ENCODE assay signal across 9 cellular contexts in the genomic region with DNA sequence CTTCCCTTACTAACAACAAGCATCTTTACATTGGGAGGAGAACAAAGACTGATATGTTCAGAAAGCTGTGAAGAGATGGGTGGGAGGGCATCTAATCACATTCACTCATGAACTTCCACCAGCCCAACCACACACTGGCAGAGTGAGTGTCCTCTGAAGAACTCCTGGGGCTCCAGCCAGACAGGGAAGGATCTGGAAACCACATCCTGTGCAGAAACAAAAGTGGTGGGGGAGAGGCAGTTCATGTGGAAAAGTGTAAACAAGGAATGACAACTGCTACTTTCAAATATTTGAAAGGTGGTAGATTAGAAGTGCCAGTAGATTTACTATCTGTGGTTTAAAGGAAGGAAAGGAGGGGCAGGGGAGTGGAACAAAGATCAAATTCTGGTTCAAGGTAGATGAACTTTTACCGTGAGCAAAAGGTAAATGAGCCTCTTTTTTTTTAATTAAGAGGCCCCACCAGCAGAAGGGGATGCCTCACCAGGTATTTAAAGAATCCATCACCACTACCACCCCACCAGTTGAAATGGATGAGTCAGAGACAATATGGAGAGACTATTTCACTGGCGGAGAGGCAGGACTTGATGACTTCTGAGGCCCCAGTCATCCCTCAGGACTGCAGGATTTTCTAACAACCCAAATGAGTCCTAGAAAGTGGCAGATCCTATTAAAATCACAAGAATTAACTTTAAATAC. TPM values are rescaled to one million over a fixed set of nuclear protein-coding genes. Genes with fewer than 3 reads are reported as not detected.
DNase-seq lines count a peak whose midpoint lies in the region; ATAC-seq and TF ChIP-seq lines count a peak whose summit lies in the region.
"Had no signal": no experiment of that assay in that cellular context is flagged by ENCODE, and none has a peak within 500 bp of the region (broad histone marks: within the 10 kb centered on the region; RNA-seq: fewer than 3 reads in every experiment).

No MANE protein-coding gene starts in this region.

- no peak for TF ChIP-seq POLR2A in gastrocnemius medialis (IDR thresholded peaks at IDR 0.05)

- H3K9me3 ChIP-seq in gastrocnemius medialis: no peaks in the 10 kb centered on the region

- intact Hi-C loops in gastrocnemius medialis (cut with DNase I; ENCODE audit: low total_unique reads): no loop called here
- intact Hi-C loops in natural killer cell (cut with micrococcal nuclease): no loop called here

- peaks cover 21 to 24% of the 10 kb centered on the region in 2 donors for H3K4me1 ChIP-seq in gastrocnemius medialis

- H3K9me3 Mint-ChIP-seq in natural killer cell: no peaks in the 10 kb centered on the region
- H3K9me3 Mint-ChIP-seq in activated naive CD8-positive, alpha-beta T cell treated with anti-CD3 and anti-CD28 coated beads for 36 hours: no peaks in the 10 kb centered on the region
- H3K9me3 Mint-ChIP-seq: mesothelial cell of epicardium had no signal

- no peaks in the 10 kb centered on the region for H3K27me3 ChIP-seq in gastrocnemius medialis

- ATAC-seq in gastrocnemius medialis (no peak), esophagus mucosa (no peak), natural killer cell (no peak)
- ATAC-seq: stimulated activated naive CD8-positive, alpha-beta T cell treated with anti-CD3 and anti-CD28 coated beads, Interleukin-15, Interleukin-2, amounts not matched to agents 100 U/mL and 50 U/mL, for 24 hours had no signal

- DNase-seq in G401 (ENCODE audit: low spot score) (peak; percentile 26), NCI-H69 (lab: John Stamatoyannopoulos, UW) (peak; percentile 80), epithelial cell of esophagus (ENCODE audit: low read depth) (peak; percentile 76), gastrocnemius medialis (no peak), natural killer cell (no peak)
- no peak for DNase-seq in activated naive CD8-positive, alpha-beta T cell treated with anti-CD3 and anti-CD28 coated beads for 36 hours
- DNase-seq: stimulated activated naive CD8-positive, alpha-beta T cell treated with anti-CD3 and anti-CD28 coated beads, Interleukin-15, Interleukin-2, amounts not matched to agents 100 U/mL and 50 U/mL, for 24 hours had no signal

- H3K36me3 Mint-ChIP-seq in natural killer cell: no peaks in the 10 kb centered on the region
- H3K36me3 Mint-ChIP-seq in activated naive CD8-positive, alpha-beta T cell treated with anti-CD3 and anti-CD28 coated beads for 36 hours: no peaks in the 10 kb centered on the region

- no peak overlapping the region for H3K4me3 ChIP-seq in epithelial cell of esophagus (ENCODE audit: low read length)
- H3K4me3 ChIP-seq in gastrocnemius medialis: no peak overlapping the region

- peaks cover 3 to 39% of the 10 kb centered on the region in 2 donors for H3K36me3 ChIP-seq in gastrocnemius medialis

- no peak overlapping the region for H3K4me3 Mint-ChIP-seq in natural killer cell
- H3K4me3 Mint-ChIP-seq in activated naive CD8-positive, alpha-beta T cell treated with anti-CD3 and anti-CD28 coated beads for 36 hours: no peak overlapping the region
- H3K4me3 Mint-ChIP-seq: mesothelial cell of epicardium had no signal

- TF ChIP-seq CTCF in epithelial cell of esophagus (IDR thresholded peaks at IDR 0.05; ENCODE audit: insufficient read depth, low read depth, low read length, missing control alignments) (no peak), gastrocnemius medialis (IDR thresholded peaks at IDR 0.05 in 4 of 5, conservative IDR thresholded peaks at IDR 0.05 in 1 of 5) (no peak), natural killer cell (IDR thresholded peaks at IDR 0.05) (no peak)

- H3K27ac ChIP-seq in gastrocnemius medialis: peak overlapping the region; percentile 2 to 63 (median 48)

- no peaks in the 10 kb centered on the region for H3K27me3 Mint-ChIP-seq in natural killer cell (ENCODE audit: low read depth in 2 of 2)
- H3K27me3 Mint-ChIP-seq in activated naive CD8-positive, alpha-beta T cell treated with anti-CD3 and anti-CD28 coated beads for 36 hours: no peaks in the 10 kb centered on the region

- in situ Hi-C loops in G401 (cut with HindIII; ENCODE audit: low sequenced_read_pairs): no loop called here
- in situ Hi-C loops in gastrocnemius medialis (cut with MboI; ENCODE audit: low sequenced_read_pairs in 4 of 4): loop anchor here in 3 of 4 donors (10.0 kb wide), 1 partner anchor 219 kb away; no protein-coding TSS in a partner anchor

- H3K27ac Mint-ChIP-seq in natural killer cell: no peak overlapping the region
- H3K27ac Mint-ChIP-seq in activated naive CD8-positive, alpha-beta T cell treated with anti-CD3 and anti-CD28 coated beads for 36 hours: no peak overlapping the region
- H3K27ac Mint-ChIP-seq: mesothelial cell of epicardium had no signal

- H3K4me1 Mint-ChIP-seq in natural killer cell: peaks cover 0 to 5% of the 10 kb centered on the region in 2 donors
- H3K4me1 Mint-ChIP-seq in activated naive CD8-positive, alpha-beta T cell treated with anti-CD3 and anti-CD28 coated beads for 36 hours: peaks cover 5% of the 10 kb centered on the region

RNA-seq across cellular contexts. Expression of a gene that starts 34.5 kb away (rescaled TPM):
- 14.8 and 18.0 TPM in 2 replicates for total RNA-seq in G401 (2014; rRNA removed; shearing (Covaris generic))
- total RNA-seq in gastrocnemius medialis (100 to 1,000 TPM in 3 of 4 donors, 10 to 100 TPM in 1; 91.4 to 215 (median 135) TPM), esophagus mucosa (57.0 TPM), natural killer cell (10 to 100 TPM in 1 of 3 donors, 1 to 10 TPM in 2; 8.5 to 15.1 (median 8.5) TPM)
- total RNA-seq in activated naive CD8-positive, alpha-beta T cell treated with anti-CD3 and anti-CD28 coated beads for 36 hours: 10 to 100 TPM; 50.8 to 53.9 TPM

Comparison
In these comparisons a context has a peak if more than half of its experiments do, and no peak if none do; other contexts are left out.
1. DNase-seq: peak in G401 (single experiment), NCI-H69 (single experiment) and epithelial cell of esophagus (single experiment); none in gastrocnemius medialis (0 of 2), natural killer cell (single experiment) and activated naive CD8-positive, alpha-beta T cell treated with anti-CD3 and anti-CD28 coated beads for 36 hours (single experiment).